In the genomic region with DNA sequence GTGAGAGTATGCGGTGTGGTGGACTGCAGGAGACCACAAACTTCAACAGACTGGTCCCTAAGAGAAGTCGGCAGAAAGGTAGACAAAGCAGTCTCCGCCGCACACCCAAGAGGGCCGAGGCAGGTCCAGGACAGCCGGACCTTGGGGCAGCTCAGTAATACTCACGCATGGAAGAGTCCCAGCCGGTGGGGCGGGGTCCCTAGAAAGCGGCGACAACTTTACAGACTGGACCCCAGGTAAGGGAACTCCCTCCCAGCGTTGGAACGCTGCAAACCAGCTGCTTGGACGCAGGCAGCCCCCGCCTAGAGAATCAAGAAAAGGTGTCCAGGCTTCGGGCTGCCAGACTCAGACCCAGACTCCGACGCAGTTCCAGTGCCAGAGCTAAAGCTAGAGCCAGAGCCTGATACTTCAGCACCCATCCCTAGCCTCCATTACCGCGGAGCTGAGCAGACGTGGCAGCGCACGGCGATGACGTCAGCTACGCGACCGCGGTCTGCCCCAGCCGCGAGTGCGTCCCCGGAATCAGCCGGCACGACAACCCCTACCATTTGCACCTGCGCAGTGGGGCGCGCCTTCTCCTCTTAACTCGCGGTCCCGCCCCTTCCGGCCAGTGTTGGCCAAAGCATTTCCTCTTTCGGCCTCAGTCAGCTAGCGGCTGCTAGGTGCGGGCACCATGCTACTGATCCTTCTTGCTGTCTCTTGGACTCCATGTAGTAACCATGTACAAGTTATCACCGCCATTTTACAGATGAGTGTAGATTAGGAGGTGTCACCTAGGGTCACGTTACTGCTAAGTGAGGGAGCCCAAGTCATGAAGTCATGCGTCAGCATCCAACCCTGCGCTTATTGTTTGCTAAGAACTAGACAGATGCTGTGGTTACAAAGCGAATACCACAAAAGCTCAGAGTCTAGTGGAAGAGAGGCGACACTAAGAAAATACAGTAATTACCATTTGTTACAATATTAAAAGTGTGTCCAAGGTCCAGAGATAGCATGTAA, we compare ENCODE assay signal across 1 cellular context.
TF ChIP-seq lines count a peak whose summit lies in the region.

A gene with protein sequence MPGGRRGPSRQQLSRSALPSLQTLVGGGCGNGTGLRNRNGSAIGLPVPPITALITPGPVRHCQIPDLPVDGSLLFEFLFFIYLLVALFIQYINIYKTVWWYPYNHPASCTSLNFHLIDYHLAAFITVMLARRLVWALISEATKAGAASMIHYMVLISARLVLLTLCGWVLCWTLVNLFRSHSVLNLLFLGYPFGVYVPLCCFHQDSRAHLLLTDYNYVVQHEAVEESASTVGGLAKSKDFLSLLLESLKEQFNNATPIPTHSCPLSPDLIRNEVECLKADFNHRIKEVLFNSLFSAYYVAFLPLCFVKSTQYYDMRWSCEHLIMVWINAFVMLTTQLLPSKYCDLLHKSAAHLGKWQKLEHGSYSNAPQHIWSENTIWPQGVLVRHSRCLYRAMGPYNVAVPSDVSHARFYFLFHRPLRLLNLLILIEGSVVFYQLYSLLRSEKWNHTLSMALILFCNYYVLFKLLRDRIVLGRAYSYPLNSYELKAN (minus strand): TSS at position 445 of the 999 bp plus-strand sequence. CDS start 1,541 bp downstream, outside the sequence.

TF ChIP-seq in HepG2, 621 proteins besides CTCF, POLR2A, EP300 and RAD21 (continued from another document and continues in another):
- TF ChIP-seq, protein P1, sequence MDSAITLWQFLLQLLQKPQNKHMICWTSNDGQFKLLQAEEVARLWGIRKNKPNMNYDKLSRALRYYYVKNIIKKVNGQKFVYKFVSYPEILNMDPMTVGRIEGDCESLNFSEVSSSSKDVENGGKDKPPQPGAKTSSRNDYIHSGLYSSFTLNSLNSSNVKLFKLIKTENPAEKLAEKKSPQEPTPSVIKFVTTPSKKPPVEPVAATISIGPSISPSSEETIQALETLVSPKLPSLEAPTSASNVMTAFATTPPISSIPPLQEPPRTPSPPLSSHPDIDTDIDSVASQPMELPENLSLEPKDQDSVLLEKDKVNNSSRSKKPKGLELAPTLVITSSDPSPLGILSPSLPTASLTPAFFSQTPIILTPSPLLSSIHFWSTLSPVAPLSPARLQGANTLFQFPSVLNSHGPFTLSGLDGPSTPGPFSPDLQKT (CRISPR knock-in tag; IDR thresholded peaks at IDR 0.05; ENCODE audit: borderline replicate concordance), result no peak
- TF ChIP-seq, protein P2, sequence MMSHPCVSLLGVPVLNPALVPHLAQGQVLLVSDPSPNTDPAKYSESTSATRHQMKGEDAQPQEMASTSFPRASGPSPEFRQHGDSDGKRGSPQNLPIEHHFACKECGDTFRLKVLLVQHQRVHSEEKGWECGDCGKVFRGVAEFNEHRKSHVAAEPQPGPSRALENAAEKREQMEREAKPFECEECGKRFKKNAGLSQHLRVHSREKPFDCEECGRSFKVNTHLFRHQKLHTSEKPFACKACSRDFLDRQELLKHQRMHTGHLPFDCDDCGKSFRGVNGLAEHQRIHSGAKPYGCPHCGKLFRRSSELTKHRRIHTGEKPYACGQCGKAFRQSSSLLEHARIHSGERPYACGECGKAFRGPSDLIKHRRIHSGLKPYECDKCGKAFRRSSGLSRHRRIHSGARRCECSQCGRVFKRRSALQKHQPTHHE (CRISPR knock-in tag; IDR thresholded peaks at IDR 0.05; ENCODE audit: borderline replicate concordance), result no peak; the same call in 1 of the 2 replicates
- TF ChIP-seq PITX1 (CRISPR knock-in tag; IDR thresholded peaks at IDR 0.05) (no peak; the same call in 1 of the 2 replicates), ZNF292 (CRISPR knock-in tag; IDR thresholded peaks at IDR 0.05; ENCODE audit: borderline replicate concordance, low read depth) (no peak), ZNF333 (CRISPR knock-in tag; IDR thresholded peaks at IDR 0.05; ENCODE audit: borderline replicate concordance) (no peak), JDP2 (CRISPR knock-in tag; IDR thresholded peaks at IDR 0.05; ENCODE audit: borderline replicate concordance) (no peak), CAMTA2 (CRISPR knock-in tag; IDR thresholded peaks at IDR 0.05; ENCODE audit: borderline replicate concordance) (0 out of 2 replicates have a peak, but pooled peaks have one; percentile 53), TCF7 (IDR thresholded peaks at IDR 0.05; ENCODE audit: low read depth) (no peak), ZKSCAN8 (CRISPR knock-in tag; IDR thresholded peaks at IDR 0.05; ENCODE audit: borderline replicate concordance) (peak; percentile 87; the same call in 1 of the 2 replicates), RBM39 (IDR thresholded peaks at IDR 0.05; ENCODE audit: low read depth, low read length, poor library complexity, severe bottlenecking) (no peak), ZNF20 (CRISPR knock-in tag; IDR thresholded peaks at IDR 0.05) (no peak), REPIN1 (CRISPR knock-in tag; IDR thresholded peaks at IDR 0.05; ENCODE audit: borderline replicate concordance, low read depth) (peak; percentile 80; the same call in 1 of the 2 replicates), ZNF326 (CRISPR knock-in tag; IDR thresholded peaks at IDR 0.05; ENCODE audit: borderline replicate concordance) (no peak), HMG20B (CRISPR knock-in tag; conservative IDR thresholded peaks at IDR 0.05) (no peak; the same call in 1 of the 2 replicates), ATAD3A (CRISPR knock-in tag; IDR thresholded peaks at IDR 0.05) (no peak)
- TF ChIP-seq, protein P3, sequence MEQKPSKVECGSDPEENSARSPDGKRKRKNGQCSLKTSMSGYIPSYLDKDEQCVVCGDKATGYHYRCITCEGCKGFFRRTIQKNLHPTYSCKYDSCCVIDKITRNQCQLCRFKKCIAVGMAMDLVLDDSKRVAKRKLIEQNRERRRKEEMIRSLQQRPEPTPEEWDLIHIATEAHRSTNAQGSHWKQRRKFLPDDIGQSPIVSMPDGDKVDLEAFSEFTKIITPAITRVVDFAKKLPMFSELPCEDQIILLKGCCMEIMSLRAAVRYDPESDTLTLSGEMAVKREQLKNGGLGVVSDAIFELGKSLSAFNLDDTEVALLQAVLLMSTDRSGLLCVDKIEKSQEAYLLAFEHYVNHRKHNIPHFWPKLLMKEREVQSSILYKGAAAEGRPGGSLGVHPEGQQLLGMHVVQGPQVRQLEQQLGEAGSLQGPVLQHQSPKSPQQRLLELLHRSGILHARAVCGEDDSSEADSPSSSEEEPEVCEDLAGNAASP (CRISPR knock-in tag; IDR thresholded peaks at IDR 0.05; ENCODE audit: borderline replicate concordance), result peak; percentile 72
- TF ChIP-seq, protein P4, sequence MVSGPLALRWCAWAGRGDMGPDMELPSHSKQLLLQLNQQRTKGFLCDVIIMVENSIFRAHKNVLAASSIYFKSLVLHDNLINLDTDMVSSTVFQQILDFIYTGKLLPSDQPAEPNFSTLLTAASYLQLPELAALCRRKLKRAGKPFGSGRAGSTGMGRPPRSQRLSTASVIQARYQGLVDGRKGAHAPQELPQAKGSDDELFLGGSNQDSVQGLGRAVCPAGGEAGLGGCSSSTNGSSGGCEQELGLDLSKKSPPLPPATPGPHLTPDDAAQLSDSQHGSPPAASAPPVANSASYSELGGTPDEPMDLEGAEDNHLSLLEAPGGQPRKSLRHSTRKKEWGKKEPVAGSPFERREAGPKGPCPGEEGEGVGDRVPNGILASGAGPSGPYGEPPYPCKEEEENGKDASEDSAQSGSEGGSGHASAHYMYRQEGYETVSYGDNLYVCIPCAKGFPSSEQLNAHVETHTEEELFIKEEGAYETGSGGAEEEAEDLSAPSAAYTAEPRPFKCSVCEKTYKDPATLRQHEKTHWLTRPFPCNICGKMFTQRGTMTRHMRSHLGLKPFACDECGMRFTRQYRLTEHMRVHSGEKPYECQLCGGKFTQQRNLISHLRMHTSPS (CRISPR knock-in tag; IDR thresholded peaks at IDR 0.05; ENCODE audit: low read depth), result no peak
- TF ChIP-seq, protein P5, sequence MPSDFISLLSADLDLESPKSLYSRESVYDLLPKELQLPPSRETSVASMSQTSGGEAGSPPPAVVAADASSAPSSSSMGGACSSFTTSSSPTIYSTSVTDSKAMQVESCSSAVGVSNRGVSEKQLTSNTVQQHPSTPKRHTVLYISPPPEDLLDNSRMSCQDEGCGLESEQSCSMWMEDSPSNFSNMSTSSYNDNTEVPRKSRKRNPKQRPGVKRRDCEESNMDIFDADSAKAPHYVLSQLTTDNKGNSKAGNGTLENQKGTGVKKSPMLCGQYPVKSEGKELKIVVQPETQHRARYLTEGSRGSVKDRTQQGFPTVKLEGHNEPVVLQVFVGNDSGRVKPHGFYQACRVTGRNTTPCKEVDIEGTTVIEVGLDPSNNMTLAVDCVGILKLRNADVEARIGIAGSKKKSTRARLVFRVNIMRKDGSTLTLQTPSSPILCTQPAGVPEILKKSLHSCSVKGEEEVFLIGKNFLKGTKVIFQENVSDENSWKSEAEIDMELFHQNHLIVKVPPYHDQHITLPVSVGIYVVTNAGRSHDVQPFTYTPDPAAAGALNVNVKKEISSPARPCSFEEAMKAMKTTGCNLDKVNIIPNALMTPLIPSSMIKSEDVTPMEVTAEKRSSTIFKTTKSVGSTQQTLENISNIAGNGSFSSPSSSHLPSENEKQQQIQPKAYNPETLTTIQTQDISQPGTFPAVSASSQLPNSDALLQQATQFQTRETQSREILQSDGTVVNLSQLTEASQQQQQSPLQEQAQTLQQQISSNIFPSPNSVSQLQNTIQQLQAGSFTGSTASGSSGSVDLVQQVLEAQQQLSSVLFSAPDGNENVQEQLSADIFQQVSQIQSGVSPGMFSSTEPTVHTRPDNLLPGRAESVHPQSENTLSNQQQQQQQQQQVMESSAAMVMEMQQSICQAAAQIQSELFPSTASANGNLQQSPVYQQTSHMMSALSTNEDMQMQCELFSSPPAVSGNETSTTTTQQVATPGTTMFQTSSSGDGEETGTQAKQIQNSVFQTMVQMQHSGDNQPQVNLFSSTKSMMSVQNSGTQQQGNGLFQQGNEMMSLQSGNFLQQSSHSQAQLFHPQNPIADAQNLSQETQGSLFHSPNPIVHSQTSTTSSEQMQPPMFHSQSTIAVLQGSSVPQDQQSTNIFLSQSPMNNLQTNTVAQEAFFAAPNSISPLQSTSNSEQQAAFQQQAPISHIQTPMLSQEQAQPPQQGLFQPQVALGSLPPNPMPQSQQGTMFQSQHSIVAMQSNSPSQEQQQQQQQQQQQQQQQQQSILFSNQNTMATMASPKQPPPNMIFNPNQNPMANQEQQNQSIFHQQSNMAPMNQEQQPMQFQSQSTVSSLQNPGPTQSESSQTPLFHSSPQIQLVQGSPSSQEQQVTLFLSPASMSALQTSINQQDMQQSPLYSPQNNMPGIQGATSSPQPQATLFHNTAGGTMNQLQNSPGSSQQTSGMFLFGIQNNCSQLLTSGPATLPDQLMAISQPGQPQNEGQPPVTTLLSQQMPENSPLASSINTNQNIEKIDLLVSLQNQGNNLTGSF (CRISPR knock-in tag; IDR thresholded peaks at IDR 0.05), result 0 out of 2 replicates have a peak, but pooled peaks have one; percentile 18
- TF ChIP-seq, protein P6, sequence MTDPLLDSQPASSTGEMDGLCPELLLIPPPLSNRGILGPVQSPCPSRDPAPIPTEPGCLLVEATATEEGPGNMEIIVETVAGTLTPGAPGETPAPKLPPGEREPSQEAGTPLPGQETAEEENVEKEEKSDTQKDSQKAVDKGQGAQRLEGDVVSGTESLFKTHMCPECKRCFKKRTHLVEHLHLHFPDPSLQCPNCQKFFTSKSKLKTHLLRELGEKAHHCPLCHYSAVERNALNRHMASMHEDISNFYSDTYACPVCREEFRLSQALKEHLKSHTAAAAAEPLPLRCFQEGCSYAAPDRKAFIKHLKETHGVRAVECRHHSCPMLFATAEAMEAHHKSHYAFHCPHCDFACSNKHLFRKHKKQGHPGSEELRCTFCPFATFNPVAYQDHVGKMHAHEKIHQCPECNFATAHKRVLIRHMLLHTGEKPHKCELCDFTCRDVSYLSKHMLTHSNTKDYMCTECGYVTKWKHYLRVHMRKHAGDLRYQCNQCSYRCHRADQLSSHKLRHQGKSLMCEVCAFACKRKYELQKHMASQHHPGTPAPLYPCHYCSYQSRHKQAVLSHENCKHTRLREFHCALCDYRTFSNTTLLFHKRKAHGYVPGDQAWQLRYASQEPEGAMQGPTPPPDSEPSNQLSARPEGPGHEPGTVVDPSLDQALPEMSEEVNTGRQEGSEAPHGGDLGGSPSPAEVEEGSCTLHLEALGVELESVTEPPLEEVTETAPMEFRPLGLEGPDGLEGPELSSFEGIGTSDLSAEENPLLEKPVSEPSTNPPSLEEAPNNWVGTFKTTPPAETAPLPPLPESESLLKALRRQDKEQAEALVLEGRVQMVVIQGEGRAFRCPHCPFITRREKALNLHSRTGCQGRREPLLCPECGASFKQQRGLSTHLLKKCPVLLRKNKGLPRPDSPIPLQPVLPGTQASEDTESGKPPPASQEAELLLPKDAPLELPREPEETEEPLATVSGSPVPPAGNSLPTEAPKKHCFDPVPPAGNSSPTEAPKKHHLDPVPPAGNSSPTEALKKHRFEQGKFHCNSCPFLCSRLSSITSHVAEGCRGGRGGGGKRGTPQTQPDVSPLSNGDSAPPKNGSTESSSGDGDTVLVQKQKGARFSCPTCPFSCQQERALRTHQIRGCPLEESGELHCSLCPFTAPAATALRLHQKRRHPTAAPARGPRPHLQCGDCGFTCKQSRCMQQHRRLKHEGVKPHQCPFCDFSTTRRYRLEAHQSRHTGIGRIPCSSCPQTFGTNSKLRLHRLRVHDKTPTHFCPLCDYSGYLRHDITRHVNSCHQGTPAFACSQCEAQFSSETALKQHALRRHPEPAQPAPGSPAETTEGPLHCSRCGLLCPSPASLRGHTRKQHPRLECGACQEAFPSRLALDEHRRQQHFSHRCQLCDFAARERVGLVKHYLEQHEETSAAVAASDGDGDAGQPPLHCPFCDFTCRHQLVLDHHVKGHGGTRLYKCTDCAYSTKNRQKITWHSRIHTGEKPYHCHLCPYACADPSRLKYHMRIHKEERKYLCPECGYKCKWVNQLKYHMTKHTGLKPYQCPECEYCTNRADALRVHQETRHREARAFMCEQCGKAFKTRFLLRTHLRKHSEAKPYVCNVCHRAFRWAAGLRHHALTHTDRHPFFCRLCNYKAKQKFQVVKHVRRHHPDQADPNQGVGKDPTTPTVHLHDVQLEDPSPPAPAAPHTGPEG (CRISPR knock-in tag; IDR thresholded peaks at IDR 0.05), result no peak; the same call in 1 of the 2 replicates
- TF ChIP-seq, protein P7, sequence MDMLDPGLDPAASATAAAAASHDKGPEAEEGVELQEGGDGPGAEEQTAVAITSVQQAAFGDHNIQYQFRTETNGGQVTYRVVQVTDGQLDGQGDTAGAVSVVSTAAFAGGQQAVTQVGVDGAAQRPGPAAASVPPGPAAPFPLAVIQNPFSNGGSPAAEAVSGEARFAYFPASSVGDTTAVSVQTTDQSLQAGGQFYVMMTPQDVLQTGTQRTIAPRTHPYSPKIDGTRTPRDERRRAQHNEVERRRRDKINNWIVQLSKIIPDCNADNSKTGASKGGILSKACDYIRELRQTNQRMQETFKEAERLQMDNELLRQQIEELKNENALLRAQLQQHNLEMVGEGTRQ (IDR thresholded peaks at IDR 0.05; ENCODE audit: low read depth, low read length), result peak; percentile 12; the same call in 1 of the 2 replicates
- TF ChIP-seq, protein P7 (CRISPR knock-in tag; IDR thresholded peaks at IDR 0.05; ENCODE audit: borderline replicate concordance), result no peak
